Comparison of ENCODE assay signal across 25 cellular contexts in genomic region chr21:46388206-46388880, GRCh38.
"Had no signal": no experiment of that assay in that cellular context is flagged by ENCODE, and none has a peak within 500 bp of the region (broad histone marks: within the 10 kb centered on the region; RNA-seq: fewer than 3 reads in every experiment).

No MANE protein-coding gene starts in this region.

- H3K9me3 Mint-ChIP-seq: activated T-cell treated with anti-CD3 and anti-CD28 coated beads, Interleukin-2, amount 50 U/mL, for 24 hours had no signal

- H3K4me3 Mint-ChIP-seq: activated CD4-positive, alpha-beta T cell treated with anti-CD3 and anti-CD28 coated beads, Interleukin-2, amount 10 ng/mL, durations not matched to agents 24 days and 14 days; activated CD8-positive, alpha-beta memory T cell treated with anti-CD3 and anti-CD28 coated beads, Interleukin-2, amount 10 ng/mL, durations not matched to agents 7 days and 5 days; activated naive CD8-positive, alpha-beta T cell; activated T-cell treated with anti-CD3 and anti-CD28 coated beads, Interleukin-2, amount 50 U/mL, for 24 hours; activated T-helper 1 cell treated with anti-CD3 and anti-CD28 coated beads, Interleukin-12 subunit alpha, Interleukin-12 subunit beta, Interleukin-2, Interleukin-4 antibody, amounts not matched to agents 30 ng/mL and 10 ng/mL and 1 ng/mL, durations not matched to agents 14 hours and 24 hours and 36 hours; IgD-negative memory B cell; T-helper 1 cell treated with Interleukin-12 subunit alpha and Interleukin-12 subunit beta and Interleukin-4 antibody, amounts not matched to agents 30 μg/mL and 1 μg/mL, for 36 hours; WTC11 had no signal

- ATAC-seq: activated CD8-positive, alpha-beta memory T cell treated with anti-CD3 and anti-CD28 coated beads, Interleukin-2, amount 10 ng/mL, durations not matched to agents 7 days and 5 days; SK-N-SH treated with all-trans-retinoic acid at 6 μM for 48 hours; WTC11 had no signal

- H3K4me3 ChIP-seq: Peyer's patch, SJSA1 had no signal

- H3K27ac ChIP-seq: Peyer's patch, RWPE1, SJSA1 had no signal

- H3K27me3 Mint-ChIP-seq: activated CD4-positive, alpha-beta T cell treated with anti-CD3 and anti-CD28 coated beads, Interleukin-2, amount 10 ng/mL, durations not matched to agents 24 days and 14 days; activated CD8-positive, alpha-beta memory T cell treated with anti-CD3 and anti-CD28 coated beads, Interleukin-2, amount 10 ng/mL, durations not matched to agents 7 days and 5 days; activated naive CD8-positive, alpha-beta T cell; activated T-cell treated with anti-CD3 and anti-CD28 coated beads, Interleukin-2, amount 50 U/mL, for 24 hours; IgD-negative memory B cell had no signal

- H3K4me1 ChIP-seq: Peyer's patch, SJSA1 had no signal

- DNase-seq: activated CD4-positive, alpha-beta T cell treated with anti-CD3 and anti-CD28 coated beads for 1 hour; activated CD4-positive, alpha-beta T cell treated with anti-CD3 and anti-CD28 coated beads, Interleukin-2, amount 10 ng/mL, durations not matched to agents 24 days and 14 days; activated CD4-positive, alpha-beta T cell treated with anti-CD3 and anti-CD28 coated beads, Interleukin-2, amount 50 U/mL, for 48 hours; activated CD8-positive, alpha-beta memory T cell treated with anti-CD3 and anti-CD28 coated beads, Interleukin-2, amount 10 ng/mL, durations not matched to agents 7 days and 5 days; activated effector memory CD4-positive, alpha-beta T cell treated with Interleukin-2 at 50 U/mL for 16 hours; activated naive CD4-positive, alpha-beta T cell; activated T-cell treated with anti-CD3 and anti-CD28 coated beads, Interleukin-2, amount 50 U/mL, for 24 hours; amygdala; caudate nucleus; KG1; NCI-H1092 treated with DMSO at 0.1 percent for 48 hours; NCI-H1417 treated with DMSO at 0.1 percent for 48 hours; NCI-H1694 treated with DMSO at 0.1 percent for 48 hours; NCI-H2029 treated with DMSO at 0.1 percent for 48 hours; NCI-H524; Peyer's patch; SHP77 had no signal

- H3K36me3 Mint-ChIP-seq: activated naive CD8-positive, alpha-beta T cell had no signal

- H3K4me1 Mint-ChIP-seq: WTC11 had no signal

- H3K27ac Mint-ChIP-seq: activated CD4-positive, alpha-beta T cell treated with anti-CD3 and anti-CD28 coated beads, Interleukin-2, amount 10 ng/mL, durations not matched to agents 24 days and 14 days; activated CD8-positive, alpha-beta memory T cell treated with anti-CD3 and anti-CD28 coated beads, Interleukin-2, amount 10 ng/mL, durations not matched to agents 7 days and 5 days; activated naive CD8-positive, alpha-beta T cell; activated T-cell treated with anti-CD3 and anti-CD28 coated beads, Interleukin-2, amount 50 U/mL, for 24 hours; activated T-helper 1 cell treated with anti-CD3 and anti-CD28 coated beads, Interleukin-12 subunit alpha, Interleukin-12 subunit beta, Interleukin-2, Interleukin-4 antibody, amounts not matched to agents 30 ng/mL and 10 ng/mL and 1 ng/mL, durations not matched to agents 14 hours and 24 hours and 36 hours; IgD-negative memory B cell; T-helper 1 cell treated with Interleukin-12 subunit alpha and Interleukin-12 subunit beta and Interleukin-4 antibody, amounts not matched to agents 30 μg/mL and 1 μg/mL, for 36 hours had no signal

- H3K9me3 ChIP-seq: Peyer's patch, SJSA1 had no signal

- H3K27me3 ChIP-seq: Peyer's patch, SJSA1 had no signal
